8 cellular contexts compared by ENCODE assay signal in the genomic region with DNA sequence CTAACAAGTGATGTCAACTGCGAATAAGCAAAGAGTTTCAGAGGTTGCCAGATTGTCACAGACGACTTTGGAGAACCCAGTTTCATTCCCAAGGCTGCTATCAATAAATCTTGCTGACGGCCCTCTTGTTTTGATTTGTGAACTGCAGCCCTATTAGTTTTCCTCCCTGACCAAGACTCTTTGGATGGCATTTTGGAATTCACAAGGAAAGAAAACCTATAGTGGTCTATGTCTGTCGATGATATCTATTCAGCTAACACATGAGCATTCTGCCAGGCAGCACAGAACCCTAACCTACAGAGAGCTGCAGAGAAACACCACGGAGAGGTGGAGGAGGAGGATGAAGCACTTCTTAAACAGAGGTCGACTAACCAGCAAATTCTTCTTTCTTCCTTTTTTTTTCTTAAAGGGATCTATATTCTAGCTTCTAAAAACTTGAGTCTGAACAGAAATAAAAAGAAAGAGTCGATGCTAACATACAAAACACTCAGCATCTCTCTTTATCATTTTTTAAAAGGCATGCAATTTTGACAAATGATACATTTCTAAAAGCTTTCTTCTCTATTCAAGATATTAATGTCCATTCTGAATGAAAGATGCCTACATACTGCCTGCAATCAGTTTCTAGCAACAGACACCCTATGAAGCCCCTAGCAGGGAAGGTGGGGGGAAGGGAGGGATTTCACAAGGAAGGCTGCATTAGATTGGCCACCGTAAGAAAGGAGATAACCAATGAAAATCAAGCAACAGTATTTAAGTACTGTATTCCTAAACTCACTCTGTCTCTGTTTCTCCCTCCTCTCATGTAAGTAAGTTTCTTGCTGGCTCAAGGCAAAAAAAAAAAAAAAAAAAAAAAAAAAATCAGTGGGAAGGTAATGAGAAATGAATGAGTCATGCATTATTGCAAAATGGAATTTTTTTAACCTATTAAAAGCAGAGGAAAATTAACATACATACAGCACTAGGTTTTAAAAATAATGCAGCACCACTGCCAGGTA.
DNase-seq lines count a peak whose midpoint lies in the region; ATAC-seq and TF ChIP-seq lines count a peak whose summit lies in the region.

No MANE protein-coding gene starts in this region.

- peak overlapping the region; percentile 89 for H3K27ac Mint-ChIP-seq in GM23338
- H3K27ac Mint-ChIP-seq in glutamatergic neuron (ENCODE audit: unreplicated experiment), result peak overlapping the region; percentile 98
- H3K27ac Mint-ChIP-seq in activated T-helper 1 cell treated with anti-CD3 and anti-CD28 coated beads, Interleukin-12 subunit alpha, Interleukin-12 subunit beta, Interleukin-2, Interleukin-4 antibody, amounts not matched to agents 30 ng/mL and 10 ng/mL and 1 ng/mL, durations not matched to agents 14 hours and 24 hours and 36 hours, result no peak overlapping the region

- H3K4me3 ChIP-seq in GM23338, result 0 out of 2 replicates have a peak overlapping the region, but pooled peaks have one; percentile 5
- peak overlapping the region; percentile 54 for H3K4me3 ChIP-seq in skeletal muscle cell (ENCODE audit: low read depth, low read length)

- no peaks in the 10 kb centered on the region for H3K9me2 ChIP-seq in GM23338 (ENCODE audit: insufficient read depth)

- no peak overlapping the region for H2AFZ ChIP-seq in GM23338

- peak overlapping the region; percentile 48 for H3K27ac ChIP-seq in GM23338 (ENCODE audit: low read depth)

- TF ChIP-seq CTCF in GM23338 (conservative IDR thresholded peaks at IDR 0.05; ENCODE audit: low read depth in 2 of 2) (no peak), glutamatergic neuron (IDR thresholded peaks at IDR 0.05; ENCODE audit: partially characterized antibody, unreplicated experiment) (no peak)

- H3K4me2 ChIP-seq in GM23338, result peak overlapping the region; percentile 22

- no peaks in the 10 kb centered on the region for H3K27me3 Mint-ChIP-seq in GM23338 (ENCODE audit: insufficient read depth, low read depth, poor library complexity)
- peaks cover 10% of the 10 kb centered on the region for H3K27me3 Mint-ChIP-seq in glutamatergic neuron (ENCODE audit: unreplicated experiment)
- no peaks in the 10 kb centered on the region for H3K27me3 Mint-ChIP-seq in activated T-helper 1 cell treated with anti-CD3 and anti-CD28 coated beads, Interleukin-12 subunit alpha, Interleukin-12 subunit beta, Interleukin-2, Interleukin-4 antibody, amounts not matched to agents 30 ng/mL and 10 ng/mL and 1 ng/mL, durations not matched to agents 14 hours and 24 hours and 36 hours (ENCODE audit: insufficient read depth)

- H3K9me3 Mint-ChIP-seq in GM23338, result no peaks in the 10 kb centered on the region; the same call in 2 of the 3 replicates
- H3K9me3 Mint-ChIP-seq in glutamatergic neuron (ENCODE audit: unreplicated experiment), result peaks cover 4% of the 10 kb centered on the region
- no peaks in the 10 kb centered on the region for H3K9me3 Mint-ChIP-seq in activated T-helper 1 cell treated with anti-CD3 and anti-CD28 coated beads, Interleukin-12 subunit alpha, Interleukin-12 subunit beta, Interleukin-2, Interleukin-4 antibody, amounts not matched to agents 30 ng/mL and 10 ng/mL and 1 ng/mL, durations not matched to agents 14 hours and 24 hours and 36 hours

- ATAC-seq in GM23338 (peak; percentile 95), SK-N-SH treated with all-trans-retinoic acid at 6 μM for 48 hours (peak; percentile 92), HG03439 (IDR thresholded peaks at IDR 0.05; ENCODE audit: unreplicated experiment) (no peak)

- no peaks in the 10 kb centered on the region for H3K36me3 ChIP-seq in GM23338 (ENCODE audit: insufficient read depth)

- peak; percentile 86 for DNase-seq in GM23338 (ENCODE audit: low spot score)
- DNase-seq in glutamatergic neuron, result peak; percentile 51
- DNase-seq in skeletal muscle cell (ENCODE audit: low read depth), result peak; percentile 82
- DNase-seq in Kasumi-1 (lab: John Stamatoyannopoulos, UW), result no peak
- no peak for DNase-seq in KG1 (lab: John Stamatoyannopoulos, UW)
- no peak for DNase-seq in activated T-helper 1 cell treated with anti-CD3 and anti-CD28 coated beads, Interleukin-12 subunit alpha, Interleukin-12 subunit beta, Interleukin-2, Interleukin-4 antibody, amounts not matched to agents 30 ng/mL and 10 ng/mL and 1 ng/mL, durations not matched to agents 14 hours and 24 hours and 36 hours (ENCODE audit: low spot score)

- H3K4me1 ChIP-seq in GM23338 (ENCODE audit: insufficient read depth), result peaks cover 70% of the 10 kb centered on the region

- H3K36me3 Mint-ChIP-seq in GM23338 (ENCODE audit: low read depth) (peaks cover 4% of the 10 kb centered on the region; the same call in 1 of the 3 replicates), glutamatergic neuron (ENCODE audit: unreplicated experiment) (no peaks in the 10 kb centered on the region)
- no peaks in the 10 kb centered on the region for H3K36me3 Mint-ChIP-seq in activated T-helper 1 cell treated with anti-CD3 and anti-CD28 coated beads, Interleukin-12 subunit alpha, Interleukin-12 subunit beta, Interleukin-2, Interleukin-4 antibody, amounts not matched to agents 30 ng/mL and 10 ng/mL and 1 ng/mL, durations not matched to agents 14 hours and 24 hours and 36 hours (ENCODE audit: low read depth)

- H3K79me2 ChIP-seq in GM23338 (replicated peaks; ENCODE audit: insufficient read depth), result peaks cover 35% of the 10 kb centered on the region

- no peaks in the 10 kb centered on the region for H3F3A ChIP-seq in GM23338 (replicated peaks; ENCODE audit: low read depth)

- H3K4me3 Mint-ChIP-seq in GM23338 (peak overlapping the region; percentile 54), glutamatergic neuron (ENCODE audit: unreplicated experiment) (peak overlapping the region; percentile 92)
- H3K4me3 Mint-ChIP-seq in activated T-helper 1 cell treated with anti-CD3 and anti-CD28 coated beads, Interleukin-12 subunit alpha, Interleukin-12 subunit beta, Interleukin-2, Interleukin-4 antibody, amounts not matched to agents 30 ng/mL and 10 ng/mL and 1 ng/mL, durations not matched to agents 14 hours and 24 hours and 36 hours, result no peak overlapping the region

- intact Hi-C loops in activated T-helper 1 cell treated with anti-CD3 and anti-CD28 coated beads, Interleukin-12 subunit alpha, Interleukin-12 subunit beta, Interleukin-2, Interleukin-4 antibody, amounts not matched to agents 30 ng/mL and 10 ng/mL and 1 ng/mL, durations not matched to agents 14 hours and 24 hours and 36 hours (cut with micrococcal nuclease), result loop anchor here (2.0 kb wide), 1 partner anchor 52 kb away; no protein-coding TSS in a partner anchor

- no peaks in the 10 kb centered on the region for H3K27me3 ChIP-seq in GM23338 (ENCODE audit: insufficient read depth)

- H3K4me1 Mint-ChIP-seq in GM23338 (peaks cover 62% of the 10 kb centered on the region), glutamatergic neuron (ENCODE audit: low read depth, unreplicated experiment) (peaks cover 27% of the 10 kb centered on the region)
- peaks cover 20% of the 10 kb centered on the region for H3K4me1 Mint-ChIP-seq in activated T-helper 1 cell treated with anti-CD3 and anti-CD28 coated beads, Interleukin-12 subunit alpha, Interleukin-12 subunit beta, Interleukin-2, Interleukin-4 antibody, amounts not matched to agents 30 ng/mL and 10 ng/mL and 1 ng/mL, durations not matched to agents 14 hours and 24 hours and 36 hours (ENCODE audit: low read depth)

- H4K20me1 ChIP-seq in GM23338 (replicated peaks; ENCODE audit: insufficient read depth), result no peaks in the 10 kb centered on the region

TF ChIP-seq in GM23338, 12 proteins besides CTCF, POLR2A, EP300 and RAD21 (continues in another document):
- no peak for TF ChIP-seq ZNF331 (CRISPR knock-in tag; IDR thresholded peaks at IDR 0.05; ENCODE audit: low read depth)
- TF ChIP-seq JUNB (IDR thresholded peaks at IDR 0.05; ENCODE audit: unreplicated experiment), result no peak

TF ChIP-seq in SK-N-SH treated with all-trans-retinoic acid at 6 μM for 48 hours, 23 proteins besides CTCF, POLR2A, EP300 and RAD21:
- 0 out of 2 replicates have a peak, but pooled peaks have one; percentile 9 for TF ChIP-seq ISL1 (CRISPR knock-in tag; IDR thresholded peaks at IDR 0.05)
- TF ChIP-seq ARNTL (CRISPR knock-in tag; IDR thresholded peaks at IDR 0.05; ENCODE audit: borderline replicate concordance, low read depth), result no peak

Comparison
In these comparisons a context has a peak if more than half of its experiments do, and no peak if none do; other contexts are left out.
1. DNase-seq: peak in GM23338 (single experiment), glutamatergic neuron (single experiment) and skeletal muscle cell (single experiment); none in Kasumi-1 (0 of 2), KG1 (single experiment) and activated T-helper 1 cell treated with anti-CD3 and anti-CD28 coated beads, Interleukin-12 subunit alpha, Interleukin-12 subunit beta, Interleukin-2, Interleukin-4 antibody, amounts not matched to agents 30 ng/mL and 10 ng/mL and 1 ng/mL, durations not matched to agents 14 hours and 24 hours and 36 hours (single experiment).